In genomic region chr6:164007881-164008280, GRCh38 we compare ENCODE assay signal across 15 cellular contexts.
"Had no signal": no experiment of that assay in that cellular context is flagged by ENCODE, and none has a peak within 500 bp of the region (broad histone marks: within the 10 kb centered on the region; RNA-seq: fewer than 3 reads in every experiment).

No MANE protein-coding gene starts in this region.

- H3K27ac ChIP-seq: esophagus muscularis mucosa, gastroesophageal sphincter, left ventricle myocardium inferior, lower lobe of right lung, parathyroid adenoma, thoracic aorta, transverse colon had no signal

- H3K36me3 ChIP-seq: esophagus muscularis mucosa, gastroesophageal sphincter, left ventricle myocardium inferior, lower lobe of right lung, thoracic aorta, transverse colon had no signal

- H3K9ac ChIP-seq: parathyroid adenoma had no signal

- H3K9me3 ChIP-seq: esophagus muscularis mucosa, gastroesophageal sphincter, left ventricle myocardium inferior, lower lobe of right lung, thoracic aorta, transverse colon had no signal

- H3K4me2 ChIP-seq: smooth muscle cell had no signal

- DNase-seq: effector memory CD4-positive, alpha-beta T cell; glutamatergic neuron; left cardiac atrium; left ventricle myocardium inferior; lower lobe of right lung; midbrain; nephron progenitor cell; stimulated activated CD4-positive, alpha-beta T cell treated with anti-CD3 and anti-CD28 coated beads, Interleukin-4, amount 100 ng/mL, for 1 hour; stimulated activated CD8-positive, alpha-beta memory T cell treated with anti-CD3 and anti-CD28 coated beads, Interleukin-4, amount 100 ng/mL, for 48 hours; transverse colon had no signal

- ATAC-seq: gastroesophageal sphincter, left cardiac atrium, lower lobe of right lung had no signal

- H3K27me3 ChIP-seq: esophagus muscularis mucosa, gastroesophageal sphincter, transverse colon had no signal

- H3K4me3 ChIP-seq: esophagus muscularis mucosa, gastroesophageal sphincter, left ventricle myocardium inferior, lower lobe of right lung, smooth muscle cell, thoracic aorta, transverse colon had no signal

- H2AFZ ChIP-seq: parathyroid adenoma had no signal

- H3K4me1 ChIP-seq: gastroesophageal sphincter, lower lobe of right lung, parathyroid adenoma, transverse colon had no signal
